1 cellular context compared by ENCODE assay signal in genomic region chr1:209647212-209647611, GRCh38.
TF ChIP-seq lines count a peak whose summit lies in the region.

No MANE protein-coding gene starts in this region.

TF ChIP-seq in IMR-90, 13 proteins besides CTCF, POLR2A, EP300 and RAD21:
- TF ChIP-seq ELK1 (IDR thresholded peaks at IDR 0.05; ENCODE audit: borderline replicate concordance, low read depth, low read length) (no peak), NFE2L2 (IDR thresholded peaks at IDR 0.05; ENCODE audit: low read depth, low read length) (0 out of 2 replicates have a peak, but pooled peaks have one; percentile 21)
